Comparison of ENCODE assay signal across 23 cellular contexts in the genomic region with DNA sequence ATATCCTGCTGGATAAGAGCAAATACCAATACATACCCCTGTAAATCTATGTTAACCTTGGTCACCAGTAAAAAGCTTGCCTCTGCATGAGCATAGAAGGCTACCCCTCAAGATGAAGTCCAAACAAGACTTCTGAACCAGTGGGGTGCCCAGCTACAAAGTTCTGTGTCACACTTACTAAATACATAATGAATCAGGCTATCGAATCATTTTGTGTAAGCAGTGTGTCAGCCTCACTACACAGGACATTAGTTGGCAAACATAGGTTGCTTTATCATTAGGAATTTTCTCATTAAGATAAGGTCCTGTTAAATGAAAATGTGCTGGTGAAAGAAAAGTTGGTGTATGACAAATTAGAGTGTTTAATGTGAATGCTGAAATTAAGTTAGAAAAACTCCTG.
"Had no signal": no experiment of that assay in that cellular context is flagged by ENCODE, and none has a peak within 500 bp of the region (broad histone marks: within the 10 kb centered on the region; RNA-seq: fewer than 3 reads in every experiment).

No MANE protein-coding gene starts in this region.

- H3K36me3 ChIP-seq: brain microvascular endothelial cell had no signal

- FAIRE-seq: RCC 7860 had no signal

- ATAC-seq: activated T-helper 17 cell treated with anti-CD3 and anti-CD28 coated beads, Interleukin-2, amount 50 U/mL, for 72 hours; T-helper 17 cell had no signal

- H3K27me3 ChIP-seq: brain microvascular endothelial cell had no signal

- DNase-seq: activated CD4-positive, alpha-beta memory T cell treated with anti-CD3 and anti-CD28 coated beads, Interleukin-2, amount 10 ng/mL, durations not matched to agents 7 days and 5 days; activated CD4-positive, alpha-beta T cell treated with anti-CD3 and anti-CD28 coated beads, Interleukin-2, amount 50 U/mL, for 1 hour; activated CD4-positive, CD25-positive, alpha-beta regulatory T cell; activated gamma-delta T cell; activated naive CD4-positive, alpha-beta T cell treated with anti-CD3 and anti-CD28 coated beads, Interleukin-2, amount 10 ng/mL, durations not matched to agents 7 days and 5 days; activated naive CD8-positive, alpha-beta T cell treated with anti-CD3 and anti-CD28 coated beads for 36 hours; activated T-cell treated with anti-CD3 and anti-CD28 coated beads for 4 hours; activated T-cell treated with anti-CD3 and anti-CD28 coated beads, Interleukin-2, amount 50 U/mL, for 48 hours; brain microvascular endothelial cell; Kasumi-1; KBM-7; NCI-H1048; NCI-H146; NCI-H187 treated with DMSO at 0.1 percent for 48 hours; NCI-H2081 treated with DMSO at 0.1 percent for 48 hours; NCI-H446; NCI-H524; SHP77 treated with DMSO at 0.1 percent for 48 hours; T-helper 17 cell; T-helper 9 cell had no signal

- H3K27ac ChIP-seq: brain microvascular endothelial cell, VCaP had no signal
